Comparison of ENCODE assay signal across 8 cellular contexts in genomic region chr3:129439817-129440647, GRCh38. TPM values are rescaled to one million over a fixed set of nuclear protein-coding genes. Genes with fewer than 3 reads are reported as not detected.
DNase-seq lines count a peak whose midpoint lies in the region; ATAC-seq and TF ChIP-seq lines count a peak whose summit lies in the region.

Gene IFT122 (plus strand): TSS chr3:129440224. CDS start chr3:129440331, 107 bp downstream.
Gene MBD4 (minus strand): TSS chr3:129439948. CDS start chr3:129439833, 115 bp downstream.

- peak within 1 kb of the TSS; percentile 88 to 95 for H3K27ac ChIP-seq in ovary
- H3K27ac ChIP-seq in thyroid gland, result peak within 1 kb of the TSS; percentile 70 to 95 (median 89)

- peak within 1 kb of the TSS; percentile 94 for H3K4me3 Mint-ChIP-seq in activated naive CD8-positive, alpha-beta T cell treated with anti-CD3 and anti-CD28 coated beads, Interleukin-2, amount 50 U/mL, for 24 hours

- peak; percentile 100 for DNase-seq in NCI-H1417 treated with DMSO at 0.1 percent for 48 hours (lab: John Stamatoyannopoulos, UW)
- DNase-seq in SW480 (ENCODE audit: low spot score), result peak; percentile 98
- DNase-seq in activated naive CD8-positive, alpha-beta T cell treated with anti-CD3 and anti-CD28 coated beads, Interleukin-2, amount 50 U/mL, for 24 hours, result peak; percentile 98
- DNase-seq in Right ventricle myocardium inferior (ENCODE audit: missing footprints), result peak; percentile 99
- DNase-seq in ovary, result peak; percentile 95 to 98 (median 97)
- DNase-seq in thyroid gland, result peak; percentile 97 to 98

- H3K4me1 Mint-ChIP-seq in activated naive CD8-positive, alpha-beta T cell treated with anti-CD3 and anti-CD28 coated beads, Interleukin-2, amount 50 U/mL, for 24 hours, result peaks cover 65% of the 10 kb centered on the region

- no peaks in the 10 kb centered on the region for H3K9me3 Mint-ChIP-seq in activated naive CD8-positive, alpha-beta T cell treated with anti-CD3 and anti-CD28 coated beads, Interleukin-2, amount 50 U/mL, for 24 hours

- H3K4me1 ChIP-seq in ovary (ENCODE audit: insufficient read depth), result peaks cover 9% of the 10 kb centered on the region
- peaks cover 24 to 41% of the 10 kb centered on the region in 2 donors for H3K4me1 ChIP-seq in thyroid gland

- peak; percentile 48 for TF ChIP-seq POLR2A in ovary (IDR thresholded peaks at IDR 0.05)
- TF ChIP-seq POLR2A in thyroid gland (IDR thresholded peaks at IDR 0.05), result peak in 1 of 2 donors; percentile 87

- no peaks in the 10 kb centered on the region for H3K9me3 ChIP-seq in ovary
- no peaks in the 10 kb centered on the region for H3K9me3 ChIP-seq in thyroid gland

- peaks cover 4% of the 10 kb centered on the region for H3K27me3 Mint-ChIP-seq in activated naive CD8-positive, alpha-beta T cell treated with anti-CD3 and anti-CD28 coated beads, Interleukin-2, amount 50 U/mL, for 24 hours

- 0 to 1% (median 0%) methylated on average over 75 to 77 of the region's 77 CpGs for WGBS in ovary, 3 donors
- WGBS in thyroid gland, 2 donors, result 0 to 1% methylated on average over 11 to 34 of the region's 77 CpGs

- ATAC-seq in HG02763 (IDR thresholded peaks at IDR 0.05; ENCODE audit: unreplicated experiment), result peak; percentile 89
- ATAC-seq in activated naive CD8-positive, alpha-beta T cell treated with anti-CD3 and anti-CD28 coated beads, Interleukin-2, amount 50 U/mL, for 24 hours, result peak; percentile 95
- ATAC-seq in Right ventricle myocardium inferior, result peak; percentile 95

- TF ChIP-seq EP300 in ovary (IDR thresholded peaks at IDR 0.05), result no peak

- H3K27me3 ChIP-seq in ovary (no peaks in the 10 kb centered on the region), thyroid gland (no peaks in the 10 kb centered on the region)

- H3K4me3 ChIP-seq in ovary (peak within 1 kb of the TSS; percentile 96), thyroid gland (replicated peaks in 1 of 3) (peak within 1 kb of the TSS; percentile 79 to 87 (median 85))

- TF ChIP-seq CTCF in GM12873 (IDR thresholded peaks at IDR 0.05; ENCODE audit: insufficient read depth, low read depth, low read length, missing control alignments) (peak; percentile 2), ovary (IDR thresholded peaks at IDR 0.05) (no peak), thyroid gland (IDR thresholded peaks at IDR 0.05) (no peak)

- peak within 1 kb of the TSS; percentile 99 for H3K27ac Mint-ChIP-seq in activated naive CD8-positive, alpha-beta T cell treated with anti-CD3 and anti-CD28 coated beads, Interleukin-2, amount 50 U/mL, for 24 hours

- no peaks in the 10 kb centered on the region for H3K36me3 ChIP-seq in ovary
- peaks cover 0 to 14% of the 10 kb centered on the region in 2 donors for H3K36me3 ChIP-seq in thyroid gland

- peaks cover 32% of the 10 kb centered on the region for H3K36me3 Mint-ChIP-seq in activated naive CD8-positive, alpha-beta T cell treated with anti-CD3 and anti-CD28 coated beads, Interleukin-2, amount 50 U/mL, for 24 hours (ENCODE audit: low read depth)

- intact Hi-C loops in Right ventricle myocardium inferior (cut with DNase I), result loop anchor here (5.0 kb wide), 2 partner anchors 42 to 187 kb away; no protein-coding TSS in a partner anchor
- intact Hi-C loops in ovary (cut with DNase I), result loop anchor here in 1 of 4 donors (10.0 kb wide), 1 partner anchor 125 kb away; a partner anchor contains a TSS
- intact Hi-C loops in thyroid gland (cut with DNase I), result no loop called here

RNA-seq across cellular contexts. Expression of gene IFT122, which starts in this region (rescaled TPM):
- 19.7 TPM for total RNA-seq in Right ventricle myocardium inferior
- 10 to 100 TPM; 27.7 to 58.1 (median 46.7) TPM for total RNA-seq in ovary
- polyA plus RNA-seq in ovary, result 10 to 100 TPM; 20.8 to 32.6 TPM
- total RNA-seq in thyroid gland, result 10 to 100 TPM; 40.7 to 67.9 (median 46.7) TPM

RNA-seq across cellular contexts. Expression of gene MBD4, which starts in this region (rescaled TPM):
- total RNA-seq in Right ventricle myocardium inferior (20.2 TPM), ovary (10 to 100 TPM; 26.8 to 60.0 (median 29.4) TPM), thyroid gland (10 to 100 TPM; 22.9 to 35.2 (median 28.6) TPM)
- polyA plus RNA-seq in ovary, result 10 to 100 TPM; 19.5 to 28.0 TPM

Comparison
In these comparisons a context has a peak if more than half of its experiments do, and no peak if none do; other contexts are left out.
1. Peak in every context shown above with its lines: DNase-seq, ATAC-seq, H3K4me3 ChIP-seq and H3K27ac ChIP-seq.